18 cellular contexts compared by ENCODE assay signal in genomic region chr10:94223702-94224370, GRCh38.
DNase-seq lines count a peak whose midpoint lies in the region; ATAC-seq and TF ChIP-seq lines count a peak whose summit lies in the region.
"Had no signal": no experiment of that assay in that cellular context is flagged by ENCODE, and none has a peak within 500 bp of the region (broad histone marks: within the 10 kb centered on the region; RNA-seq: fewer than 3 reads in every experiment).

No MANE protein-coding gene starts in this region.

- intact Hi-C loops in left ventricle myocardium inferior (cut with micrococcal nuclease) (no loop called here), Right ventricle myocardium inferior (cut with DNase I) (no loop called here), thyroid gland (cut with DNase I) (no loop called here), sciatic nerve (cut with DNase I) (no loop called here)

- H3K9me3 ChIP-seq in left ventricle myocardium inferior (replicated peaks) (no peaks in the 10 kb centered on the region), thyroid gland (no peaks in the 10 kb centered on the region)

- peak; percentile 53 for DNase-seq in left ventricle myocardium inferior
- no peak for DNase-seq in Right ventricle myocardium inferior (ENCODE audit: missing footprints)
- peak; percentile 24 for DNase-seq in fibroblast of mammary gland (ENCODE audit: low read depth)
- DNase-seq in thyroid gland = no peak
- no peak for DNase-seq in sciatic nerve (ENCODE audit: low spot score)
- DNase-seq in WTC11 (ENCODE audit: low spot score) = no peak
- DNase-seq: Calu3; CD4-positive, alpha-beta T cell; DND-41; GOT3; KG1; NCI-H1436 treated with DMSO at 0.1 percent for 48 hours; NCI-H2081 treated with DMSO at 0.1 percent for 48 hours; NCI-H2227 treated with DMSO at 0.1 percent for 48 hours; NCI-H524 treated with DMSO at 0.1 percent for 48 hours had no signal

- H3K27ac ChIP-seq in left ventricle myocardium inferior (replicated peaks) = peak overlapping the region; percentile 63
- peak overlapping the region in 2 of 3 donors; percentile 7 to 35 for H3K27ac ChIP-seq in thyroid gland
- H3K27ac ChIP-seq: SK-N-MC had no signal

- peaks cover 7% of the 10 kb centered on the region for H3K4me1 Mint-ChIP-seq in WTC11

- ATAC-seq in Right ventricle myocardium inferior = no peak
- no peak for ATAC-seq in SK-N-SH treated with all-trans-retinoic acid at 6 μM for 48 hours
- no peak for ATAC-seq in sciatic nerve
- ATAC-seq in GM21717 (IDR thresholded peaks at IDR 0.05; ENCODE audit: unreplicated experiment) = no peak
- ATAC-seq in WTC11 = no peak

- no peaks in the 10 kb centered on the region for H3K36me3 Mint-ChIP-seq in WTC11

- no peaks in the 10 kb centered on the region for H3K9me3 Mint-ChIP-seq in WTC11
- H3K9me3 Mint-ChIP-seq: CD4-positive, alpha-beta T cell had no signal

- no peak for TF ChIP-seq POLR2A in thyroid gland (IDR thresholded peaks at IDR 0.05)

- H3K4me3 ChIP-seq in left ventricle myocardium inferior (no peak overlapping the region), fibroblast of mammary gland (ENCODE audit: control insufficient read depth, low read depth, low read length) (no peak overlapping the region), thyroid gland (replicated peaks in 1 of 3) (no peak overlapping the region)
- H3K4me3 ChIP-seq: SK-N-MC had no signal

- peaks cover 25% of the 10 kb centered on the region for H3K4me1 ChIP-seq in left ventricle myocardium inferior
- H3K4me1 ChIP-seq in thyroid gland = peaks cover 32 to 52% of the 10 kb centered on the region in 2 donors

- H3K27me3 Mint-ChIP-seq in WTC11 (ENCODE audit: low read depth) = no peaks in the 10 kb centered on the region; the same call in 1 of the 2 replicates

- TF ChIP-seq CTCF in left ventricle myocardium inferior (IDR thresholded peaks at IDR 0.05; ENCODE audit: borderline replicate concordance) (no peak), fibroblast of mammary gland (conservative IDR thresholded peaks at IDR 0.05; ENCODE audit: control insufficient read depth, insufficient read depth, low read depth, low read length) (no peak), thyroid gland (IDR thresholded peaks at IDR 0.05) (no peak), WTC11 (IDR thresholded peaks at IDR 0.05) (no peak)

- POLR2A ChIA-PET in WTC11 (lab: Charles Lee) = no interaction called here

- H3K27me3 ChIP-seq in left ventricle myocardium inferior (ENCODE audit: low read depth) (no peaks in the 10 kb centered on the region), thyroid gland (no peaks in the 10 kb centered on the region)

- no peak overlapping the region for H3K27ac Mint-ChIP-seq in WTC11
- H3K27ac Mint-ChIP-seq: CD4-positive, alpha-beta T cell had no signal

- 77 to 78% methylated on average over 5 of the region's 5 CpGs for WGBS in thyroid gland, 2 donors

- H3K36me3 ChIP-seq in left ventricle myocardium inferior (no peaks in the 10 kb centered on the region), thyroid gland (no peaks in the 10 kb centered on the region)

- CTCF ChIA-PET in WTC11 (lab: Charles Lee) = no interaction called here

- H3K4me3 Mint-ChIP-seq in WTC11 = no peak overlapping the region
- H3K4me3 Mint-ChIP-seq: CD4-positive, alpha-beta T cell had no signal

TF ChIP-seq in SK-N-SH treated with all-trans-retinoic acid at 6 μM for 48 hours, 23 proteins besides CTCF, POLR2A, EP300 and RAD21:
- TF ChIP-seq TCF4 (CRISPR knock-in tag; IDR thresholded peaks at IDR 0.05; ENCODE audit: borderline replicate concordance) (peak; percentile 83), ZNF565 (CRISPR knock-in tag; conservative IDR thresholded peaks at IDR 0.05; ENCODE audit: low read depth) (no peak)
TF ChIP-seq in SK-N-SH treated with all-trans-retinoic acid at 6 μM for 48 hours: peak in this region for 1.

TF ChIP-seq in WTC11, 78 proteins besides CTCF, POLR2A, EP300 and RAD21:
- TF ChIP-seq OVOL2 (CRISPR knock-in tag; IDR thresholded peaks at IDR 0.05; ENCODE audit: borderline replicate concordance) = no peak
- TF ChIP-seq STAT6 (CRISPR knock-in tag; conservative IDR thresholded peaks at IDR 0.05; ENCODE audit: low read depth) = no peak
- TF ChIP-seq ZNF219 (CRISPR knock-in tag; IDR thresholded peaks at IDR 0.05; ENCODE audit: borderline replicate concordance) = no peak
- TF ChIP-seq MAX (CRISPR knock-in tag; IDR thresholded peaks at IDR 0.05) = no peak
- TF ChIP-seq ZNF396 (CRISPR knock-in tag; IDR thresholded peaks at IDR 0.05; ENCODE audit: borderline replicate concordance) = no peak
- TF ChIP-seq NR3C1 (CRISPR knock-in tag; conservative IDR thresholded peaks at IDR 0.05; ENCODE audit: low read depth) = no peak
- no peak for TF ChIP-seq FOXJ3 (CRISPR knock-in tag; IDR thresholded peaks at IDR 0.05; ENCODE audit: borderline replicate concordance)
- no peak for TF ChIP-seq E2F4 (CRISPR knock-in tag; IDR thresholded peaks at IDR 0.05; ENCODE audit: borderline replicate concordance, low read depth)
- TF ChIP-seq RELA (CRISPR knock-in tag; IDR thresholded peaks at IDR 0.05; ENCODE audit: borderline replicate concordance) = no peak
- TF ChIP-seq TCF7 (CRISPR knock-in tag; IDR thresholded peaks at IDR 0.05; ENCODE audit: low read depth) = no peak

Comparison
In these comparisons a context has a peak if more than half of its experiments do, and no peak if none do; other contexts are left out.
1. DNase-seq: peak in left ventricle myocardium inferior (single experiment) and fibroblast of mammary gland (single experiment); none in Right ventricle myocardium inferior (single experiment), thyroid gland (0 of 2), sciatic nerve (single experiment) and WTC11 (single experiment).